In genomic region chr2:165818920-165819319, GRCh38 we compare ENCODE assay signal across 22 cellular contexts.
"Had no signal": no experiment of that assay in that cellular context is flagged by ENCODE, and none has a peak within 500 bp of the region (broad histone marks: within the 10 kb centered on the region; RNA-seq: fewer than 3 reads in every experiment).

No MANE protein-coding gene starts in this region.

- H3K4me3 Mint-ChIP-seq: activated CD4-positive, alpha-beta T cell treated with anti-CD3 and anti-CD28 coated beads, Interleukin-2, amount 10 ng/mL, durations not matched to agents 24 days and 14 days; activated CD8-positive, alpha-beta T cell treated with anti-CD3 and anti-CD28 coated beads for 36 hours; activated naive CD8-positive, alpha-beta T cell treated with anti-CD3 and anti-CD28 coated beads, Interleukin-2, amount 50 U/mL, for 24 hours; activated T-helper 1 cell treated with anti-CD3 and anti-CD28 coated beads, Interleukin-12 subunit alpha, Interleukin-12 subunit beta, Interleukin-2, Interleukin-4 antibody, amounts not matched to agents 30 ng/mL and 10 ng/mL and 1 ng/mL, durations not matched to agents 14 hours and 24 hours and 36 hours; nephron progenitor cell; stimulated activated naive CD8-positive, alpha-beta T cell treated with anti-CD3 and anti-CD28 coated beads, Interleukin-15, Interleukin-2, amounts not matched to agents 100 ng/mL and 50 ng/mL, for 24 hours had no signal

- H3K27me3 ChIP-seq: esophagus muscularis mucosa, pancreas, right atrium auricular region, thyroid gland had no signal

- H3K36me3 ChIP-seq: esophagus muscularis mucosa, pancreas, right atrium auricular region, thyroid gland had no signal

- H3K27ac Mint-ChIP-seq: activated CD4-positive, alpha-beta T cell treated with anti-CD3 and anti-CD28 coated beads, Interleukin-2, amount 10 ng/mL, durations not matched to agents 24 days and 14 days; activated CD8-positive, alpha-beta T cell treated with anti-CD3 and anti-CD28 coated beads for 36 hours; activated naive CD8-positive, alpha-beta T cell treated with anti-CD3 and anti-CD28 coated beads, Interleukin-2, amount 50 U/mL, for 24 hours; activated T-helper 1 cell treated with anti-CD3 and anti-CD28 coated beads, Interleukin-12 subunit alpha, Interleukin-12 subunit beta, Interleukin-2, Interleukin-4 antibody, amounts not matched to agents 30 ng/mL and 10 ng/mL and 1 ng/mL, durations not matched to agents 14 hours and 24 hours and 36 hours; nephron progenitor cell; stimulated activated naive CD8-positive, alpha-beta T cell treated with anti-CD3 and anti-CD28 coated beads, Interleukin-15, Interleukin-2, amounts not matched to agents 100 ng/mL and 50 ng/mL, for 24 hours had no signal

- ATAC-seq: activated CD4-positive, CD25-positive, alpha-beta regulatory T cell treated with anti-CD3 and anti-CD28 coated beads, Interleukin-2, amount 50 U/mL, for 24 hours; activated CD8-positive, alpha-beta T cell treated with anti-CD3 and anti-CD28 coated beads for 36 hours; activated naive CD8-positive, alpha-beta T cell treated with anti-CD3 and anti-CD28 coated beads, Interleukin-2, amount 50 U/mL, for 24 hours; left ventricle myocardium superior; pancreas; psoas muscle had no signal

- H3K9me3 Mint-ChIP-seq: activated CD4-positive, alpha-beta T cell treated with anti-CD3 and anti-CD28 coated beads, Interleukin-2, amount 10 ng/mL, durations not matched to agents 24 days and 14 days; activated CD8-positive, alpha-beta T cell treated with anti-CD3 and anti-CD28 coated beads for 36 hours; activated naive CD8-positive, alpha-beta T cell treated with anti-CD3 and anti-CD28 coated beads, Interleukin-2, amount 50 U/mL, for 24 hours; activated T-helper 1 cell treated with anti-CD3 and anti-CD28 coated beads, Interleukin-12 subunit alpha, Interleukin-12 subunit beta, Interleukin-2, Interleukin-4 antibody, amounts not matched to agents 30 ng/mL and 10 ng/mL and 1 ng/mL, durations not matched to agents 14 hours and 24 hours and 36 hours; nephron progenitor cell; stimulated activated naive CD8-positive, alpha-beta T cell treated with anti-CD3 and anti-CD28 coated beads, Interleukin-15, Interleukin-2, amounts not matched to agents 100 ng/mL and 50 ng/mL, for 24 hours had no signal

- H3K4me3 ChIP-seq: coronary artery, esophagus muscularis mucosa, pancreas, psoas muscle, right atrium auricular region, thyroid gland had no signal

- DNase-seq: activated CD4-positive, alpha-beta T cell treated with anti-CD3 and anti-CD28 coated beads, Interleukin-2, amount 10 ng/mL, durations not matched to agents 24 days and 14 days; activated CD8-positive, alpha-beta T cell treated with anti-CD3 and anti-CD28 coated beads for 36 hours; activated gamma-delta T cell; activated naive CD4-positive, alpha-beta T cell treated with anti-CD3 and anti-CD28 coated beads, Interleukin-2, amount 50 U/mL, for 16 hours; activated naive CD8-positive, alpha-beta T cell treated with anti-CD3 and anti-CD28 coated beads, Interleukin-2, amount 50 U/mL, for 24 hours; cerebellar nuclear complex; head of caudate nucleus; left ventricle myocardium superior; mammary epithelial cell; nephron progenitor cell; pancreas; psoas muscle; stimulated activated CD4-positive, alpha-beta T cell treated with anti-CD3 and anti-CD28 coated beads, Interleukin-4, amount 100 ng/mL, for 24 hours; substantia nigra; T-helper 9 cell; thyroid gland had no signal

- H3K4me1 Mint-ChIP-seq: activated CD4-positive, alpha-beta T cell treated with anti-CD3 and anti-CD28 coated beads, Interleukin-2, amount 10 ng/mL, durations not matched to agents 24 days and 14 days; nephron progenitor cell had no signal

- H3K9me3 ChIP-seq: esophagus muscularis mucosa, pancreas, psoas muscle, right atrium auricular region, thyroid gland had no signal

- H3K27ac ChIP-seq: coronary artery, esophagus muscularis mucosa, pancreas, psoas muscle, right atrium auricular region, thyroid gland had no signal
